1 cellular context compared by ENCODE assay signal in genomic region chr11:69062873-69063665, GRCh38.
TF ChIP-seq lines count a peak whose summit lies in the region.

No MANE protein-coding gene starts in this region.

TF ChIP-seq in K562, 482 proteins besides CTCF, POLR2A, EP300 and RAD21:
- no peak for TF ChIP-seq CREB3 (tag; conservative IDR thresholded peaks at IDR 0.05; ENCODE audit: low read depth)
- TF ChIP-seq ZKSCAN8 (CRISPR knock-in tag; IDR thresholded peaks at IDR 0.05), result no peak
- no peak for TF ChIP-seq HSF4 (CRISPR knock-in tag; IDR thresholded peaks at IDR 0.05; ENCODE audit: borderline replicate concordance)
- no peak for TF ChIP-seq HEY1 (CRISPR knock-in tag; IDR thresholded peaks at IDR 0.05; ENCODE audit: borderline replicate concordance)
- no peak for TF ChIP-seq ATF6 (CRISPR knock-in tag; IDR thresholded peaks at IDR 0.05)
- 0 out of 2 replicates have a peak, but pooled peaks have one; percentile 19 for TF ChIP-seq POLR2G (IDR thresholded peaks at IDR 0.05; ENCODE audit: low read depth, low read length)
- no peak for TF ChIP-seq ZFPM2 (CRISPR knock-in tag; IDR thresholded peaks at IDR 0.05)
- TF ChIP-seq NR3C1 (CRISPR knock-in tag; IDR thresholded peaks at IDR 0.05), result no peak
- no peak for TF ChIP-seq SRSF3 (IDR thresholded peaks at IDR 0.05; ENCODE audit: insufficient read depth, low read length)
- no peak for TF ChIP-seq ZNF57 (CRISPR knock-in tag; IDR thresholded peaks at IDR 0.05)
- TF ChIP-seq ZZZ3 (IDR thresholded peaks at IDR 0.05), result no peak
- 0 out of 2 replicates have a peak, but pooled peaks have one; percentile 20 for TF ChIP-seq ZBTB7A (IDR thresholded peaks at IDR 0.05; ENCODE audit: borderline replicate concordance, control insufficient read depth, low read depth, low read length)
- TF ChIP-seq NCOA2 (IDR thresholded peaks at IDR 0.05; ENCODE audit: partially characterized antibody in 2 of 2), result no peak
- TF ChIP-seq SRF (CRISPR knock-in tag; IDR thresholded peaks at IDR 0.05), result no peak
- no peak for TF ChIP-seq NBN (IDR thresholded peaks at IDR 0.05; ENCODE audit: low read depth)
- no peak for TF ChIP-seq HOXB6 (CRISPR knock-in tag; IDR thresholded peaks at IDR 0.05; ENCODE audit: borderline replicate concordance)
- TF ChIP-seq GATA2 (CRISPR knock-in tag; IDR thresholded peaks at IDR 0.05), result no peak
TF ChIP-seq in K562: peak in this region for 2.
